ENCODE assay signal across 8 cellular contexts in genomic region chr4:113468165-113469022, GRCh38.
A peak's percentile ranks its signal among the peaks of the same experiment; 100 is the strongest.
DNase-seq lines count a peak whose midpoint lies in the region; ATAC-seq, FAIRE-seq and TF ChIP-seq lines count a peak whose summit lies in the region.

No MANE protein-coding gene starts in this region.

- POLR2A ChIA-PET in A549 (lab: Yijun Ruan, JAX) (no interaction called here), OCI-LY7 (lab: Charles Lee) (interaction anchor here (0.7 to 1.0 kb wide), 3 partner anchors 13 to 308 kb away, joined by 3 to 4 read pairs (median 3); no protein-coding TSS in a partner anchor)
- POLR2A ChIA-PET in activated CD8-positive, alpha-beta T cell treated with anti-CD3 and anti-CD28 coated beads for 36 hours (lab: Charles Lee), result interaction anchor here (0.9 to 1.3 kb wide), 3 partner anchors 8 to 72 kb away, joined by 3 read pairs; no protein-coding TSS in a partner anchor

- no peak overlapping the region for H2AFZ ChIP-seq in OCI-LY7 (ENCODE audit: low read length)

- peak overlapping the region; percentile 76 for H3K4me2 ChIP-seq in A549
- H3K4me2 ChIP-seq in OCI-LY7 (ENCODE audit: low read length), result no peak overlapping the region

- intact Hi-C loops in activated CD8-positive, alpha-beta T cell treated with anti-CD3 and anti-CD28 coated beads for 36 hours (cut with micrococcal nuclease), result no loop called here
- intact Hi-C loops in OCI-LY7 (cut with micrococcal nuclease; ENCODE audit: unreplicated experiment), result no loop called here

- H3K9me3 ChIP-seq in A549 (no peaks in the 10 kb centered on the region), OCI-LY7 (ENCODE audit: low read length) (no peaks in the 10 kb centered on the region)

- peak; percentile 31 to 79 for DNase-seq in A549 (ENCODE audit: low read depth in 1 of 2, low spot score in 1 of 2)
- DNase-seq in activated CD8-positive, alpha-beta T cell treated with anti-CD3 and anti-CD28 coated beads for 36 hours, result peak; percentile 57
- peak; percentile 99 for DNase-seq in foreskin fibroblast
- DNase-seq in omental fat pad (ENCODE audit: low spot score), result peak; percentile 84
- DNase-seq in NCI-H2227 (lab: John Stamatoyannopoulos, UW; ENCODE audit: unreplicated experiment), result no peak
- DNase-seq in OCI-LY7 (ENCODE audit: low spot score), result no peak

- H3K79me2 ChIP-seq in OCI-LY7 (ENCODE audit: insufficient read depth, low read depth, low read length), result no peaks in the 10 kb centered on the region

- TF ChIP-seq RAD21 in A549 (conservative IDR thresholded peaks at IDR 0.05 in 1 of 2, IDR thresholded peaks at IDR 0.05 in 1 of 2), result 0 out of 5 replicates have a peak, but pooled peaks of 1 of the 2 experiments have one; percentile 13

- no peaks in the 10 kb centered on the region for H3K9me3 Mint-ChIP-seq in activated CD8-positive, alpha-beta T cell treated with anti-CD3 and anti-CD28 coated beads for 36 hours

- FAIRE-seq in A549 (lab: Jason Lieb, UNC), result no peak

- H3K4me1 ChIP-seq in A549 (peaks cover 33% of the 10 kb centered on the region), OCI-LY7 (ENCODE audit: insufficient read depth, low read length, poor library complexity, severe bottlenecking) (no peaks in the 10 kb centered on the region)

- no peak for TF ChIP-seq CTCF in A549 (IDR thresholded peaks at IDR 0.05)
- no peak for TF ChIP-seq CTCF in activated CD8-positive, alpha-beta T cell treated with anti-CD3 and anti-CD28 coated beads for 36 hours (IDR thresholded peaks at IDR 0.05)
- no peak for TF ChIP-seq CTCF in foreskin fibroblast (IDR thresholded peaks at IDR 0.05; ENCODE audit: low read depth, low read length)
- TF ChIP-seq CTCF in omental fat pad (IDR thresholded peaks at IDR 0.05), result no peak
- no peak for TF ChIP-seq CTCF in OCI-LY7 (conservative IDR thresholded peaks at IDR 0.05; ENCODE audit: low read length)

- H3K27ac ChIP-seq in A549 (peak overlapping the region; percentile 57 to 72; a peak in 5 of 6 replicates), OCI-LY7 (ENCODE audit: low read depth, low read length, poor library complexity, severe bottlenecking) (no peak overlapping the region)

- H3K27me3 Mint-ChIP-seq in activated CD8-positive, alpha-beta T cell treated with anti-CD3 and anti-CD28 coated beads for 36 hours, result no peaks in the 10 kb centered on the region

- TF ChIP-seq EP300 in A549 (IDR thresholded peaks at IDR 0.05), result peak in 1 of 2 experiments; percentile 38; a peak in 1 of 5 replicates

- H3K9me2 ChIP-seq in OCI-LY7 (ENCODE audit: insufficient read depth, low read length), result no peaks in the 10 kb centered on the region

- H3K4me3 Mint-ChIP-seq in activated CD8-positive, alpha-beta T cell treated with anti-CD3 and anti-CD28 coated beads for 36 hours, result no peak overlapping the region

- ATAC-seq in A549 (peak; percentile 98 to 99), HG02759 (IDR thresholded peaks at IDR 0.05; ENCODE audit: unreplicated experiment) (peak; percentile 70), omental fat pad (ENCODE audit: low FRiP score) (peak; percentile 96), HG03571 (IDR thresholded peaks at IDR 0.05; ENCODE audit: unreplicated experiment) (no peak)
- peak; percentile 89 for ATAC-seq in activated CD8-positive, alpha-beta T cell treated with anti-CD3 and anti-CD28 coated beads for 36 hours

- CTCF ChIA-PET in A549 (lab: Yijun Ruan, JAX) (interaction anchor here (0.7 to 2.8 kb wide), 4 partner anchors 14 to 170 kb away, joined by 3 to 6 read pairs (median 4); no protein-coding TSS in a partner anchor), OCI-LY7 (lab: Charles Lee; ENCODE audit: unreplicated experiment) (no interaction called here)
- CTCF ChIA-PET in activated CD8-positive, alpha-beta T cell treated with anti-CD3 and anti-CD28 coated beads for 36 hours (lab: Charles Lee), result interaction anchor here (1.3 kb wide), 1 partner anchor 15 kb away, joined by 4 read pairs; no protein-coding TSS in a partner anchor

- no peak for TF ChIP-seq POLR2A in A549 (IDR thresholded peaks at IDR 0.05; ENCODE audit: low read length)

- H3K4me3 ChIP-seq in A549 (no peak overlapping the region; the same call in 2 of the 3 replicates), foreskin fibroblast (ENCODE audit: low read depth in 1 of 2, low read length in 2 of 2) (peak overlapping the region; percentile 16 to 40), OCI-LY7 (ENCODE audit: low read depth, low read length, poor library complexity, severe bottlenecking) (no peak overlapping the region)

- H3K27ac Mint-ChIP-seq in activated CD8-positive, alpha-beta T cell treated with anti-CD3 and anti-CD28 coated beads for 36 hours, result peak overlapping the region; percentile 34

- peaks cover 38% of the 10 kb centered on the region for H3K36me3 ChIP-seq in OCI-LY7 (ENCODE audit: insufficient read depth, low read length)

- BruUV-seq in OCI-LY7 (replicated peaks; lab: Mats Ljungman, UMichigan), result no TSS peak

- H3K36me3 Mint-ChIP-seq in activated CD8-positive, alpha-beta T cell treated with anti-CD3 and anti-CD28 coated beads for 36 hours (ENCODE audit: low read depth), result peaks cover 38% of the 10 kb centered on the region

- 31% methylated on average over 8 of the region's 8 CpGs for WGBS in A549 (ENCODE audit: missing lambda C conversion rate)

- no peaks in the 10 kb centered on the region for H4K20me1 ChIP-seq in OCI-LY7 (ENCODE audit: insufficient read depth, low read length)

- H3K4me1 Mint-ChIP-seq in activated CD8-positive, alpha-beta T cell treated with anti-CD3 and anti-CD28 coated beads for 36 hours (ENCODE audit: low read depth), result peaks cover 31% of the 10 kb centered on the region

TF ChIP-seq in A549, 52 proteins besides CTCF, POLR2A, EP300 and RAD21:
- TF ChIP-seq FOSL2 (IDR thresholded peaks at IDR 0.05) (peak; percentile 90), FOSL2 (CRISPR knock-in tag; IDR thresholded peaks at IDR 0.05) (peak; percentile 89), MAX (IDR thresholded peaks at IDR 0.05) (0 out of 2 replicates have a peak, but pooled peaks have one; percentile 12), JUN (IDR thresholded peaks at IDR 0.05) (peak; percentile 41 to 45; a peak in 3 of 5 replicates), SREBF2 (IDR thresholded peaks at IDR 0.05) (no peak), JUNB (IDR thresholded peaks at IDR 0.05) (peak; percentile 82), USF2 (IDR thresholded peaks at IDR 0.05) (peak; percentile 61), GATA3 (IDR thresholded peaks at IDR 0.05; ENCODE audit: borderline replicate concordance) (peak; percentile 30; the same call in 1 of the 2 replicates), BHLHE40 (IDR thresholded peaks at IDR 0.05; ENCODE audit: low read depth, low read length) (0 out of 2 replicates have a peak, but pooled peaks have one; percentile 53), HDAC2 (IDR thresholded peaks at IDR 0.05) (no peak), FOSB (CRISPR knock-in tag; IDR thresholded peaks at IDR 0.05) (no peak)

Comparison
In these comparisons a context has a peak if more than half of its experiments do, and no peak if none do; other contexts are left out.
1. DNase-seq: peak in A549 (2 of 2), activated CD8-positive, alpha-beta T cell treated with anti-CD3 and anti-CD28 coated beads for 36 hours (single experiment), foreskin fibroblast (2 of 2) and omental fat pad (single experiment); none in NCI-H2227 (single experiment) and OCI-LY7 (single experiment).
2. H3K4me3 ChIP-seq: peak in foreskin fibroblast (2 of 2); none in A549 (single experiment) and OCI-LY7 (single experiment).